ENCODE assay signal across 13 cellular contexts in the genomic region with DNA sequence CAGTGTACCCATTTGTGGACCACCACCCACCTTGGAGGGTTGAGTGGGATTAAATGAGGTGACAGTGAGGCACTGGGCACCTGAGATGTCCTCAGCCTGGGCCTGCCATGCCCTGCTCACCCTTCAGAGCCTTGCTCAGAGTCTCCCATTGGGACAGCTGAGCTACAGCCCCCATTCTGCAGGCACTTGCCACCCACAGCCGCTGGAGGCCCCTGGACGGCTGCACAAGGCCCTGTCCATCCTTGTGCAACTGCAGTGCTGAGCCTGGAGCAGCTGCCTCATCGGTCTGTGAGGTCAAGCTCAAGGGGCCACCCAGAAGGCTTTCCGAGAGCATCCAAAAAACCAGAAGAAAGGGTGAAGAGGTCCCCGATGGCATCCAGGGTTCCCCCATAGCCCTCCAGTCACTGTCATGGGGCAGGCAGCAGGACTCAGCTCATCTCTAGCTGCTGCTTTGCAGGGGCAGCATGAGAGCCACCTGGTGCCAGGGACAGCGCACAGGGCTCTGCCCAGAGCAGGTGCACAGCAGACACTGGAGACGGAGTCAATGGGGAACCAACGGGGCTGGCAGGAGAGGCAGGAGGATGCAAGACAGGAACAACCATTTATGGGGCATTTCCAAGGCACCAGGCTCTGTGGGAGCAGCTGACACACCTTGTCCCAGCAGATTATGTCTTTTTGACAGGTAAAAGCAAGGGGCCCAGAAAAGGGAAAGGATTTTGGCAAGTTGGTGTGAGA.
DNase-seq lines count a peak whose midpoint lies in the region; ATAC-seq and TF ChIP-seq lines count a peak whose summit lies in the region.
"Had no signal": no experiment of that assay in that cellular context is flagged by ENCODE, and none has a peak within 500 bp of the region (broad histone marks: within the 10 kb centered on the region; RNA-seq: fewer than 3 reads in every experiment).

No MANE protein-coding gene starts in this region.

- peaks cover 29 to 59% of the 10 kb centered on the region in 2 donors for H3K4me1 ChIP-seq in ascending aorta
- H3K4me1 ChIP-seq in lower lobe of right lung: peaks cover 66% of the 10 kb centered on the region
- peaks cover 6 to 8% of the 10 kb centered on the region in 2 donors for H3K4me1 ChIP-seq in aorta (ENCODE audit: control insufficient read depth in 1 of 2, insufficient read depth in 2 of 2, low read length in 2 of 2)

- no peaks in the 10 kb centered on the region for H3K27me3 ChIP-seq in ascending aorta
- no peaks in the 10 kb centered on the region for H3K27me3 ChIP-seq in lower lobe of right lung (ENCODE audit: low read depth)
- H3K27me3 ChIP-seq in aorta (ENCODE audit: control insufficient read depth in 1 of 2, insufficient read depth in 2 of 2, low read length in 1 of 2): no peaks in the 10 kb centered on the region

- 62 to 70% methylated on average over 8 of the region's 8 CpGs for WGBS in aorta, 2 donors

- no peak for TF ChIP-seq CTCF in ascending aorta (IDR thresholded peaks at IDR 0.05)
- TF ChIP-seq CTCF in lower lobe of right lung (IDR thresholded peaks at IDR 0.05): no peak

- DNase-seq in Right ventricle myocardium inferior (ENCODE audit: missing footprints) (peak; percentile 49), cardiac septum (ENCODE audit: low spot score) (no peak), ascending aorta (ENCODE audit: low spot score in 2 of 2) (no peak), lower lobe of right lung (no peak), aorta (no peak), GOT3 (lab: John Stamatoyannopoulos, UW) (no peak)
- DNase-seq: activated T-cell treated with anti-CD3 and anti-CD28 coated beads for 4 hours, GM23248, NCI-H2081 treated with DMSO at 0.1 percent for 48 hours had no signal

- H3K9me3 ChIP-seq in ascending aorta (no peaks in the 10 kb centered on the region), lower lobe of right lung (no peaks in the 10 kb centered on the region), aorta (ENCODE audit: control insufficient read depth, low read length) (no peaks in the 10 kb centered on the region)

- H3K4me3 ChIP-seq in ascending aorta: no peak overlapping the region
- no peak overlapping the region for H3K4me3 ChIP-seq in lower lobe of right lung
- no peak overlapping the region for H3K4me3 ChIP-seq in aorta (ENCODE audit: low read length in 2 of 2)
- H3K4me3 ChIP-seq: GM23248 had no signal

- H3K27ac ChIP-seq in ascending aorta: peak overlapping the region; percentile 75 to 94
- peak overlapping the region; percentile 25 for H3K27ac ChIP-seq in lower lobe of right lung
- H3K27ac ChIP-seq in aorta (ENCODE audit: low read depth in 1 of 2, low read length in 2 of 2): peak overlapping the region in 1 of 2 donors; percentile 58
- H3K27ac ChIP-seq: C4-2B, GM23248, HL-60 had no signal

- no peak for ATAC-seq in Right ventricle myocardium inferior
- ATAC-seq in lower lobe of right lung: no peak
- peak; percentile 13 for ATAC-seq in aorta (ENCODE audit: low FRiP score)
- no peak for ATAC-seq in GM19351 (IDR thresholded peaks at IDR 0.05; ENCODE audit: unreplicated experiment)
- no peak for ATAC-seq in HG03565 (IDR thresholded peaks at IDR 0.05; ENCODE audit: unreplicated experiment)

- H3K36me3 ChIP-seq in ascending aorta: no peaks in the 10 kb centered on the region
- H3K36me3 ChIP-seq in lower lobe of right lung: no peaks in the 10 kb centered on the region
- no peaks in the 10 kb centered on the region for H3K36me3 ChIP-seq in aorta (ENCODE audit: control insufficient read depth in 1 of 2, insufficient read depth in 2 of 2, low read length in 1 of 2)

- intact Hi-C loops in Right ventricle myocardium inferior (cut with DNase I) (loop anchor here (2.0 to 5.0 kb wide), 3 partner anchors 14 to 82 kb away; no protein-coding TSS in a partner anchor), cardiac septum (cut with DNase I) (loop anchor here (2.0 kb wide), 1 partner anchor 32 kb away; no protein-coding TSS in a partner anchor), ascending aorta (cut with DNase I) (no loop called here), lower lobe of right lung (cut with DNase I) (no loop called here), aorta (cut with DNase I) (loop anchor here in 1 of 2 donors (5.0 kb wide), 1 partner anchor 82 kb away; no protein-coding TSS in a partner anchor)

Comparison
In these comparisons a context has a peak if more than half of its experiments do, and no peak if none do; other contexts are left out.
1. intact Hi-C loops: an anchor here in Right ventricle myocardium inferior (2.0 to 5.0 kb wide) and cardiac septum (2.0 kb wide); none called in ascending aorta and lower lobe of right lung.